In genomic region chr1:204013052-204013451, GRCh38 we compare ENCODE assay signal across 17 cellular contexts.
"Had no signal": no experiment of that assay in that cellular context is flagged by ENCODE, and none has a peak within 500 bp of the region (broad histone marks: within the 10 kb centered on the region; RNA-seq: fewer than 3 reads in every experiment).

No MANE protein-coding gene starts in this region.

- H3K27ac ChIP-seq: colonic mucosa, esophagus squamous epithelium, left lung, lower lobe of right lung, right atrium auricular region, sigmoid colon, skin epidermis, stomach, thoracic aorta, transverse colon had no signal

- H3K27me3 ChIP-seq: colonic mucosa, left lung, right atrium auricular region, sigmoid colon, stomach, transverse colon had no signal

- H3K9me3 ChIP-seq: colonic mucosa, esophagus squamous epithelium, left lung, lower lobe of right lung, right atrium auricular region, sigmoid colon, stomach, thoracic aorta, transverse colon had no signal

- FAIRE-seq: keratinocyte had no signal

- H3K36me3 ChIP-seq: colonic mucosa, esophagus squamous epithelium, left lung, lower lobe of right lung, right atrium auricular region, sigmoid colon, stomach, thoracic aorta, transverse colon had no signal

- ATAC-seq: left lung, lower lobe of right lung had no signal

- DNase-seq: colonic mucosa; dermis blood vessel endothelial cell; esophagus squamous epithelium; foreskin fibroblast; immature natural killer cell; left lung; lower lobe of right lung; naive B cell; sigmoid colon; stimulated activated naive CD4-positive, alpha-beta T cell; stomach; substantia nigra; transverse colon had no signal

- H3K4me1 ChIP-seq: colonic mucosa, esophagus squamous epithelium, left lung, lower lobe of right lung, right atrium auricular region, sigmoid colon, stomach, transverse colon had no signal

- H3K4me3 ChIP-seq: colonic mucosa, esophagus squamous epithelium, left lung, lower lobe of right lung, right atrium auricular region, sigmoid colon, skin epidermis, stomach, thoracic aorta, transverse colon had no signal
